Comparison of ENCODE assay signal across 1 cellular context in the genomic region with DNA sequence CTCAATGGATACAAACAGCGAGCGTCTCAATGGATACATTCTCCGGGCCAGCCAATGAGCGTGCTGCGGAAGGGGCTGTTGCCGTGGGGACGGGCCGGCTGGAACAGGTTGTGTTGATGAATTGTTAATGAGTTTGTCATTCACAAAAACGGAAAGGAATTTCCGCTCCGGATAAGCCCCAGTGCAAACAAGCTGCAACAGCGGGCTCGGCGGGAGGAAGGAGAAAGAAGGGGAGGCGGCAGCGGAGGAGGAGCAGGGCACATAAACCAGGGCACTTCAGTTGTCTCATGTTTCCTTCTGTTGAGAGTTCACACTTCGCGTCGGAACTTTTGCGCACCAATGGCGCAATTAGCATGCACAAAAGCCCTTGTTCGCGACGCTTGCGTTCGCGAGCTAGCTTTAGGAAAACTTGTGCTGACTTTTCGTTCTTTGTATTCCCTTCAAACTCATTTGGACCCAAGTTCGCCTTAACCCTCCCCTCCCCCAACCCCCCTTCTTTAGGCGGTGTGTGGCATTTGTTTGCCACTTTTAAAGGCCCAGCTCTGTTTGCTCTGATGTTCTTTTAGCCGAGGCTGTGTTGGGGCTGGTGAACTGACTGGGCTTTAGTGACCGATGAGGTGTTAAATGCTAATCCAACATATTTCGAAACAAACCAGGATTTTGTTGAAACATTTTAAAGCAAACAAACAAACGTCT.
TF ChIP-seq lines count a peak whose summit lies in the region.

A gene with protein sequence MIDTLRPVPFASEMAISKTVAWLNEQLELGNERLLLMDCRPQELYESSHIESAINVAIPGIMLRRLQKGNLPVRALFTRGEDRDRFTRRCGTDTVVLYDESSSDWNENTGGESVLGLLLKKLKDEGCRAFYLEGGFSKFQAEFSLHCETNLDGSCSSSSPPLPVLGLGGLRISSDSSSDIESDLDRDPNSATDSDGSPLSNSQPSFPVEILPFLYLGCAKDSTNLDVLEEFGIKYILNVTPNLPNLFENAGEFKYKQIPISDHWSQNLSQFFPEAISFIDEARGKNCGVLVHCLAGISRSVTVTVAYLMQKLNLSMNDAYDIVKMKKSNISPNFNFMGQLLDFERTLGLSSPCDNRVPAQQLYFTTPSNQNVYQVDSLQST (minus strand): TSS at position 10 of the 696 bp plus-strand sequence. CDS start 462 bp downstream, outside the sequence.

TF ChIP-seq in HepG2, 621 proteins besides CTCF, POLR2A, EP300 and RAD21 (continued from another document and continues in another):
- TF ChIP-seq, protein P1, sequence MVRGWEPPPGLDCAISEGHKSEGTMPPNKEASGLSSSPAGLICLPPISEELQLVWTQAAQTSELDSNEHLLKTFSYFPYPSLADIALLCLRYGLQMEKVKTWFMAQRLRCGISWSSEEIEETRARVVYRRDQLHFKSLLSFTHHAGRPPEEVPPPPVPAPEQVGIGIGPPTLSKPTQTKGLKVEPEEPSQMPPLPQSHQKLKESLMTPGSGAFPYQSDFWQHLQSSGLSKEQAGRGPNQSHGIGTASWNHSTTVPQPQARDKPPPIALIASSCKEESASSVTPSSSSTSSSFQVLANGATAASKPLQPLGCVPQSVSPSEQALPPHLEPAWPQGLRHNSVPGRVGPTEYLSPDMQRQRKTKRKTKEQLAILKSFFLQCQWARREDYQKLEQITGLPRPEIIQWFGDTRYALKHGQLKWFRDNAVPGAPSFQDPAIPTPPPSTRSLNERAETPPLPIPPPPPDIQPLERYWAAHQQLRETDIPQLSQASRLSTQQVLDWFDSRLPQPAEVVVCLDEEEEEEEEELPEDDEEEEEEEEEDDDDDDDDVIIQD (CRISPR knock-in tag; IDR thresholded peaks at IDR 0.05; ENCODE audit: low read depth) = peak; percentile 29; the same call in 1 of the 2 replicates
- no peak for TF ChIP-seq ATF7 (IDR thresholded peaks at IDR 0.05)
- TF ChIP-seq ATF7 (CRISPR knock-in tag; IDR thresholded peaks at IDR 0.05) = peak; percentile 44; the same call in 1 of the 2 replicates
- peak; percentile 74 for TF ChIP-seq GABPB1 (CRISPR knock-in tag; IDR thresholded peaks at IDR 0.05)
- TF ChIP-seq, protein P2, sequence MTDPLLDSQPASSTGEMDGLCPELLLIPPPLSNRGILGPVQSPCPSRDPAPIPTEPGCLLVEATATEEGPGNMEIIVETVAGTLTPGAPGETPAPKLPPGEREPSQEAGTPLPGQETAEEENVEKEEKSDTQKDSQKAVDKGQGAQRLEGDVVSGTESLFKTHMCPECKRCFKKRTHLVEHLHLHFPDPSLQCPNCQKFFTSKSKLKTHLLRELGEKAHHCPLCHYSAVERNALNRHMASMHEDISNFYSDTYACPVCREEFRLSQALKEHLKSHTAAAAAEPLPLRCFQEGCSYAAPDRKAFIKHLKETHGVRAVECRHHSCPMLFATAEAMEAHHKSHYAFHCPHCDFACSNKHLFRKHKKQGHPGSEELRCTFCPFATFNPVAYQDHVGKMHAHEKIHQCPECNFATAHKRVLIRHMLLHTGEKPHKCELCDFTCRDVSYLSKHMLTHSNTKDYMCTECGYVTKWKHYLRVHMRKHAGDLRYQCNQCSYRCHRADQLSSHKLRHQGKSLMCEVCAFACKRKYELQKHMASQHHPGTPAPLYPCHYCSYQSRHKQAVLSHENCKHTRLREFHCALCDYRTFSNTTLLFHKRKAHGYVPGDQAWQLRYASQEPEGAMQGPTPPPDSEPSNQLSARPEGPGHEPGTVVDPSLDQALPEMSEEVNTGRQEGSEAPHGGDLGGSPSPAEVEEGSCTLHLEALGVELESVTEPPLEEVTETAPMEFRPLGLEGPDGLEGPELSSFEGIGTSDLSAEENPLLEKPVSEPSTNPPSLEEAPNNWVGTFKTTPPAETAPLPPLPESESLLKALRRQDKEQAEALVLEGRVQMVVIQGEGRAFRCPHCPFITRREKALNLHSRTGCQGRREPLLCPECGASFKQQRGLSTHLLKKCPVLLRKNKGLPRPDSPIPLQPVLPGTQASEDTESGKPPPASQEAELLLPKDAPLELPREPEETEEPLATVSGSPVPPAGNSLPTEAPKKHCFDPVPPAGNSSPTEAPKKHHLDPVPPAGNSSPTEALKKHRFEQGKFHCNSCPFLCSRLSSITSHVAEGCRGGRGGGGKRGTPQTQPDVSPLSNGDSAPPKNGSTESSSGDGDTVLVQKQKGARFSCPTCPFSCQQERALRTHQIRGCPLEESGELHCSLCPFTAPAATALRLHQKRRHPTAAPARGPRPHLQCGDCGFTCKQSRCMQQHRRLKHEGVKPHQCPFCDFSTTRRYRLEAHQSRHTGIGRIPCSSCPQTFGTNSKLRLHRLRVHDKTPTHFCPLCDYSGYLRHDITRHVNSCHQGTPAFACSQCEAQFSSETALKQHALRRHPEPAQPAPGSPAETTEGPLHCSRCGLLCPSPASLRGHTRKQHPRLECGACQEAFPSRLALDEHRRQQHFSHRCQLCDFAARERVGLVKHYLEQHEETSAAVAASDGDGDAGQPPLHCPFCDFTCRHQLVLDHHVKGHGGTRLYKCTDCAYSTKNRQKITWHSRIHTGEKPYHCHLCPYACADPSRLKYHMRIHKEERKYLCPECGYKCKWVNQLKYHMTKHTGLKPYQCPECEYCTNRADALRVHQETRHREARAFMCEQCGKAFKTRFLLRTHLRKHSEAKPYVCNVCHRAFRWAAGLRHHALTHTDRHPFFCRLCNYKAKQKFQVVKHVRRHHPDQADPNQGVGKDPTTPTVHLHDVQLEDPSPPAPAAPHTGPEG (CRISPR knock-in tag; IDR thresholded peaks at IDR 0.05) = no peak
- no peak for TF ChIP-seq MATR3 (CRISPR knock-in tag; IDR thresholded peaks at IDR 0.05)
- TF ChIP-seq RBM39 (IDR thresholded peaks at IDR 0.05; ENCODE audit: low read depth, low read length, poor library complexity, severe bottlenecking) = no peak
- TF ChIP-seq, protein P3, sequence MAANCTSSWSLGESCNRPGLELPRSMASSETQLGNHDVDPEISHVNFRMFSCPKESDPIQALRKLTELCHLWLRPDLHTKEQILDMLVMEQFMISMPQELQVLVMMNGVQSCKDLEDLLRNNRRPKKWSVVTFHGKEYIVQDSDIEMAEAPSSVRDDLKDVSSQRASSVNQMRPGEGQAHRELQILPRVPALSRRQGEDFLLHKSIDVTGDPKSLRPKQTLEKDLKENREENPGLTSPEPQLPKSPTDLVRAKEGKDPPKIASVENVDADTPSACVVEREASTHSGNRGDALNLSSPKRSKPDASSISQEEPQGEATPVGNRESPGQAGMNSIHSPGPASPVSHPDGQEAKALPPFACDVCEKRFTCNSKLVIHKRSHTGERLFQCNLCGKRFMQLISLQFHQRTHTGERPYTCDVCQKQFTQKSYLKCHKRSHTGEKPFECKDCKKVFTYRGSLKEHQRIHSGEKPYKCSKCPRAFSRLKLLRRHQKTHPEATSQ (CRISPR knock-in tag; IDR thresholded peaks at IDR 0.05; ENCODE audit: borderline replicate concordance) = peak; percentile 54; the same call in 1 of the 2 replicates
- TF ChIP-seq, protein P4, sequence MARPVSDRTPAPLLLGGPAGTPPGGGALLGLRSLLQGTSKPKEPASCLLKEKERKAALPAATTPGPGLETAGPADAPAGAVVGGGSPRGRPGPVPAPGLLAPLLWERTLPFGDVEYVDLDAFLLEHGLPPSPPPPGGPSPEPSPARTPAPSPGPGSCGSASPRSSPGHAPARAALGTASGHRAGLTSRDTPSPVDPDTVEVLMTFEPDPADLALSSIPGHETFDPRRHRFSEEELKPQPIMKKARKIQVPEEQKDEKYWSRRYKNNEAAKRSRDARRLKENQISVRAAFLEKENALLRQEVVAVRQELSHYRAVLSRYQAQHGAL (CRISPR knock-in tag; IDR thresholded peaks at IDR 0.05; ENCODE audit: not compliant biosample characterization) = peak; percentile 63
- TF ChIP-seq, protein P5, sequence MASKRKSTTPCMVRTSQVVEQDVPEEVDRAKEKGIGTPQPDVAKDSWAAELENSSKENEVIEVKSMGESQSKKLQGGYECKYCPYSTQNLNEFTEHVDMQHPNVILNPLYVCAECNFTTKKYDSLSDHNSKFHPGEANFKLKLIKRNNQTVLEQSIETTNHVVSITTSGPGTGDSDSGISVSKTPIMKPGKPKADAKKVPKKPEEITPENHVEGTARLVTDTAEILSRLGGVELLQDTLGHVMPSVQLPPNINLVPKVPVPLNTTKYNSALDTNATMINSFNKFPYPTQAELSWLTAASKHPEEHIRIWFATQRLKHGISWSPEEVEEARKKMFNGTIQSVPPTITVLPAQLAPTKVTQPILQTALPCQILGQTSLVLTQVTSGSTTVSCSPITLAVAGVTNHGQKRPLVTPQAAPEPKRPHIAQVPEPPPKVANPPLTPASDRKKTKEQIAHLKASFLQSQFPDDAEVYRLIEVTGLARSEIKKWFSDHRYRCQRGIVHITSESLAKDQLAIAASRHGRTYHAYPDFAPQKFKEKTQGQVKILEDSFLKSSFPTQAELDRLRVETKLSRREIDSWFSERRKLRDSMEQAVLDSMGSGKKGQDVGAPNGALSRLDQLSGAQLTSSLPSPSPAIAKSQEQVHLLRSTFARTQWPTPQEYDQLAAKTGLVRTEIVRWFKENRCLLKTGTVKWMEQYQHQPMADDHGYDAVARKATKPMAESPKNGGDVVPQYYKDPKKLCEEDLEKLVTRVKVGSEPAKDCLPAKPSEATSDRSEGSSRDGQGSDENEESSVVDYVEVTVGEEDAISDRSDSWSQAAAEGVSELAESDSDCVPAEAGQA (IDR thresholded peaks at IDR 0.05; ENCODE audit: low read depth) = no peak
- TF ChIP-seq, protein P5 (CRISPR knock-in tag; IDR thresholded peaks at IDR 0.05; ENCODE audit: borderline replicate concordance) = no peak
- no peak for TF ChIP-seq ATAD3A (CRISPR knock-in tag; IDR thresholded peaks at IDR 0.05)
- no peak for TF ChIP-seq ZNF550 (CRISPR knock-in tag; IDR thresholded peaks at IDR 0.05; ENCODE audit: borderline replicate concordance)
- peak; percentile 45 for TF ChIP-seq SP4 (CRISPR knock-in tag; IDR thresholded peaks at IDR 0.05)
- 0 out of 2 replicates have a peak, but pooled peaks have one; percentile 10 for TF ChIP-seq ZNF713 (CRISPR knock-in tag; IDR thresholded peaks at IDR 0.05)
- TF ChIP-seq, protein P6, sequence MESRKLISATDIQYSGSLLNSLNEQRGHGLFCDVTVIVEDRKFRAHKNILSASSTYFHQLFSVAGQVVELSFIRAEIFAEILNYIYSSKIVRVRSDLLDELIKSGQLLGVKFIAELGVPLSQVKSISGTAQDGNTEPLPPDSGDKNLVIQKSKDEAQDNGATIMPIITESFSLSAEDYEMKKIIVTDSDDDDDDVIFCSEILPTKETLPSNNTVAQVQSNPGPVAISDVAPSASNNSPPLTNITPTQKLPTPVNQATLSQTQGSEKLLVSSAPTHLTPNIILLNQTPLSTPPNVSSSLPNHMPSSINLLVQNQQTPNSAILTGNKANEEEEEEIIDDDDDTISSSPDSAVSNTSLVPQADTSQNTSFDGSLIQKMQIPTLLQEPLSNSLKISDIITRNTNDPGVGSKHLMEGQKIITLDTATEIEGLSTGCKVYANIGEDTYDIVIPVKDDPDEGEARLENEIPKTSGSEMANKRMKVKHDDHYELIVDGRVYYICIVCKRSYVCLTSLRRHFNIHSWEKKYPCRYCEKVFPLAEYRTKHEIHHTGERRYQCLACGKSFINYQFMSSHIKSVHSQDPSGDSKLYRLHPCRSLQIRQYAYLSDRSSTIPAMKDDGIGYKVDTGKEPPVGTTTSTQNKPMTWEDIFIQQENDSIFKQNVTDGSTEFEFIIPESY (CRISPR knock-in tag; IDR thresholded peaks at IDR 0.05) = peak; percentile 48; the same call in 1 of the 2 replicates
- TF ChIP-seq, protein P7, sequence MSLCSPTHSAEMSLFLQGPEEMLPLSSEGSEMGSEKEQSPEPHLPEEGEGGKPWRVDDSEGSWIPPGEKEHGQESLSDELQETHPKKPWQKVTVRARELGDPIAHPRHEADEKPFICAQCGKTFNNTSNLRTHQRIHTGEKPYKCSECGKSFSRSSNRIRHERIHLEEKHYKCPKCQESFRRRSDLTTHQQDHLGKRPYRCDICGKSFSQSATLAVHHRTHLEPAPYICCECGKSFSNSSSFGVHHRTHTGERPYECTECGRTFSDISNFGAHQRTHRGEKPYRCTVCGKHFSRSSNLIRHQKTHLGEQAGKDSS (CRISPR knock-in tag; IDR thresholded peaks at IDR 0.05; ENCODE audit: borderline replicate concordance, low read depth) = peak; percentile 74
- peak; percentile 82 for TF ChIP-seq IRF2 (CRISPR knock-in tag; IDR thresholded peaks at IDR 0.05)
- TF ChIP-seq MXD4 (CRISPR knock-in tag; IDR thresholded peaks at IDR 0.05) = peak; percentile 33; the same call in 1 of the 2 replicates
- TF ChIP-seq, protein P8, sequence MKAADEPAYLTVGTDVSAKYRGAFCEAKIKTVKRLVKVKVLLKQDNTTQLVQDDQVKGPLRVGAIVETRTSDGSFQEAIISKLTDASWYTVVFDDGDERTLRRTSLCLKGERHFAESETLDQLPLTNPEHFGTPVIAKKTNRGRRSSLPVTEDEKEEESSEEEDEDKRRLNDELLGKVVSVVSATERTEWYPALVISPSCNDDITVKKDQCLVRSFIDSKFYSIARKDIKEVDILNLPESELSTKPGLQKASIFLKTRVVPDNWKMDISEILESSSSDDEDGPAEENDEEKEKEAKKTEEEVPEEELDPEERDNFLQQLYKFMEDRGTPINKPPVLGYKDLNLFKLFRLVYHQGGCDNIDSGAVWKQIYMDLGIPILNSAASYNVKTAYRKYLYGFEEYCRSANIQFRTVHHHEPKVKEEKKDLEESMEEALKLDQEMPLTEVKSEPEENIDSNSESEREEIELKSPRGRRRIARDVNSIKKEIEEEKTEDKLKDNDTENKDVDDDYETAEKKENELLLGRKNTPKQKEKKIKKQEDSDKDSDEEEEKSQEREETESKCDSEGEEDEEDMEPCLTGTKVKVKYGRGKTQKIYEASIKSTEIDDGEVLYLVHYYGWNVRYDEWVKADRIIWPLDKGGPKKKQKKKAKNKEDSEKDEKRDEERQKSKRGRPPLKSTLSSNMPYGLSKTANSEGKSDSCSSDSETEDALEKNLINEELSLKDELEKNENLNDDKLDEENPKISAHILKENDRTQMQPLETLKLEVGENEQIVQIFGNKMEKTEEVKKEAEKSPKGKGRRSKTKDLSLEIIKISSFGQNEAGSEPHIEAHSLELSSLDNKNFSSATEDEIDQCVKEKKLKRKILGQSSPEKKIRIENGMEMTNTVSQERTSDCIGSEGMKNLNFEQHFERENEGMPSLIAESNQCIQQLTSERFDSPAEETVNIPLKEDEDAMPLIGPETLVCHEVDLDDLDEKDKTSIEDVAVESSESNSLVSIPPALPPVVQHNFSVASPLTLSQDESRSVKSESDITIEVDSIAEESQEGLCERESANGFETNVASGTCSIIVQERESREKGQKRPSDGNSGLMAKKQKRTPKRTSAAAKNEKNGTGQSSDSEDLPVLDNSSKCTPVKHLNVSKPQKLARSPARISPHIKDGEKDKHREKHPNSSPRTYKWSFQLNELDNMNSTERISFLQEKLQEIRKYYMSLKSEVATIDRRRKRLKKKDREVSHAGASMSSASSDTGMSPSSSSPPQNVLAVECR (CRISPR knock-in tag; IDR thresholded peaks at IDR 0.05; ENCODE audit: borderline replicate concordance) = no peak; the same call in 1 of the 2 replicates
